Comparison of ENCODE assay signal across 8 cellular contexts in genomic region chr18:68676913-68677312, GRCh38. TPM values are rescaled to one million over a fixed set of nuclear protein-coding genes. Genes with fewer than 3 reads are reported as not detected.
DNase-seq lines count a peak whose midpoint lies in the region; ATAC-seq and TF ChIP-seq lines count a peak whose summit lies in the region.

No MANE protein-coding gene starts in this region.

- intact Hi-C loops in MCF 10A (cut with micrococcal nuclease): no loop called here

- no peaks in the 10 kb centered on the region for H3K9me3 Mint-ChIP-seq in activated T-helper 17 cell treated with anti-CD3 and anti-CD28 coated beads, Interleukin-2, amount 50 U/mL, for 72 hours
- H3K9me3 Mint-ChIP-seq in MCF 10A (ENCODE audit: unreplicated experiment): no peaks in the 10 kb centered on the region

- DNase-seq in AG09319 (ENCODE audit: extremely low read depth, low read depth) (no peak), SKM-1 treated with dmso at 0.1 percent for 144 hours (lab: John Stamatoyannopoulos, UW; ENCODE audit: unreplicated experiment) (no peak), NOMO-1 treated with dmso at 0.1 percent for 144 hours (lab: John Stamatoyannopoulos, UW; ENCODE audit: unreplicated experiment) (no peak), MCF 10A (ENCODE audit: unreplicated experiment) (no peak)
- no peak for DNase-seq in activated CD4-positive, CD25-positive, alpha-beta regulatory T cell treated with anti-CD3 and anti-CD28 coated beads, Interleukin-2, amount 50 U/mL, for 72 hours

- H3K27me3 Mint-ChIP-seq in activated T-helper 17 cell treated with anti-CD3 and anti-CD28 coated beads, Interleukin-2, amount 50 U/mL, for 72 hours: no peaks in the 10 kb centered on the region
- H3K27me3 Mint-ChIP-seq in MCF 10A (ENCODE audit: insufficient read depth, unreplicated experiment): no peaks in the 10 kb centered on the region

- CTCF ChIA-PET in MCF 10A (lab: Yijun Ruan, JAX): interaction anchor here (0.5 to 1.0 kb wide), 3 partner anchors 10 to 1207 kb away, joined by 3 read pairs; no protein-coding TSS in a partner anchor

- ATAC-seq in GM19023 (IDR thresholded peaks at IDR 0.05; ENCODE audit: unreplicated experiment) (peak; percentile 90), HG02981 (IDR thresholded peaks at IDR 0.05; ENCODE audit: unreplicated experiment) (peak; percentile 72)
- ATAC-seq in activated T-helper 17 cell treated with anti-CD3 and anti-CD28 coated beads, Interleukin-2, amount 50 U/mL, for 72 hours (replicated peaks): peak; percentile 61

- H3K27ac Mint-ChIP-seq in activated T-helper 17 cell treated with anti-CD3 and anti-CD28 coated beads, Interleukin-2, amount 50 U/mL, for 72 hours: peak overlapping the region; percentile 29
- H3K27ac Mint-ChIP-seq in MCF 10A (ENCODE audit: low read depth, unreplicated experiment): no peak overlapping the region

- POLR2A ChIA-PET in MCF 10A (lab: Yijun Ruan, JAX): interaction anchor here (0.6 kb wide), 1 partner anchor 1135 kb away, joined by 3 read pairs; no protein-coding TSS in a partner anchor

- TF ChIP-seq CTCF in AG09319 (IDR thresholded peaks at IDR 0.05; ENCODE audit: low read depth, low read length) (peak; percentile 29), MCF 10A (IDR thresholded peaks at IDR 0.05; ENCODE audit: unreplicated experiment) (no peak)

- H3K36me3 Mint-ChIP-seq in activated T-helper 17 cell treated with anti-CD3 and anti-CD28 coated beads, Interleukin-2, amount 50 U/mL, for 72 hours (ENCODE audit: low read depth): peaks cover 79% of the 10 kb centered on the region
- H3K36me3 Mint-ChIP-seq in MCF 10A (ENCODE audit: insufficient read depth, unreplicated experiment): peaks cover 71% of the 10 kb centered on the region

- no TSS peak for BruUV-seq in MCF 10A (replicated peaks; lab: Mats Ljungman, UMichigan)

- H3K4me1 Mint-ChIP-seq in activated T-helper 17 cell treated with anti-CD3 and anti-CD28 coated beads, Interleukin-2, amount 50 U/mL, for 72 hours: peaks cover 5% of the 10 kb centered on the region
- H3K4me1 Mint-ChIP-seq in MCF 10A (ENCODE audit: insufficient read depth, unreplicated experiment): no peaks in the 10 kb centered on the region

- no peak overlapping the region for H3K4me3 Mint-ChIP-seq in activated T-helper 17 cell treated with anti-CD3 and anti-CD28 coated beads, Interleukin-2, amount 50 U/mL, for 72 hours
- no peak overlapping the region for H3K4me3 Mint-ChIP-seq in MCF 10A (ENCODE audit: unreplicated experiment)

RNA-seq across cellular contexts. Expression of gene TMX3, which starts 38.0 kb away (rescaled TPM):
- 10 to 100 TPM; 43.3 to 56.4 TPM for total RNA-seq in activated T-helper 17 cell treated with anti-CD3 and anti-CD28 coated beads, Interleukin-2, amount 50 U/mL, for 72 hours
- total RNA-seq in MCF 10A (2022): 88.7 and 95.0 TPM in 2 replicates
